In the genomic region with DNA sequence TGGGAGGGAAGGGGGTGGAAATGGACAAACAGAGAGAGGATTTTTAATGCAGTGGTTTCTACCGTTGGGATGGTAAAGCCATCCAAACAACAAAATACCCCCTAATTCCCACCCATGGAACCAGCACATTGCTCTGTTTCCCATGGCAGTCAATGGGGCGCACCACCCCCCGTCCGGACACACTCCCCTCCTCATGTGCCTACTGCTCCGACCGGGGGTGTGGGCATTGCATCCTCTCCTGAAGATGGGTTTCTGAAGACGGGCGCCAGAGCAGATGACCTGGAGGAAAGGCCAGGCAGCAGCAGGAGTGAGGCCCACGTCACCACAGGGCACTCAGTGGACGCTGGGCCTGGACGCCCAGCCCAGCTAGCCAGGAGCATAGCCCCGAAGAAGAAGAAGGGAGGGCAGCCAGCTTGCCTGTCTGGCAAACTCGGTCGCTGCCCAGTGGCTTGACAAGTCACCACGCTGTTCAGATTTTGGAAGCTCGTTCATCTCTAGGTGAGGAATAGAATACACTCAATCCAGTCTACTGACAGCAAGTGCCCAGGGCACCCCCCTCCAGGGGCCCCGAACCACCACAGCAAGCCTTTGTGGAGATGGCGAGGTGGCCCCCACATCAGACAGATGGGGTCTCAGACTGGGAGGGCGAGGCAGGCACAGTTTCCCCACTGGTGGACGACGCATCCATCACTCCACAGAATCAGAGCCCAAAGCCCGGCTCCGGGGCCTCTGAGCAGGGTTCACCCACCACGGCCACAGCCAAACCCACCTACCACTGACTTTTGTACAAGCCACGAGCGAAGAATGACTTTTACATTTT, we compare ENCODE assay signal across 18 cellular contexts.
DNase-seq lines count a peak whose midpoint lies in the region; ATAC-seq and TF ChIP-seq lines count a peak whose summit lies in the region.
"Had no signal": no experiment of that assay in that cellular context is flagged by ENCODE, and none has a peak within 500 bp of the region (broad histone marks: within the 10 kb centered on the region; RNA-seq: fewer than 3 reads in every experiment).

No MANE protein-coding gene starts in this region.

- ATAC-seq in GM19035 (IDR thresholded peaks at IDR 0.05; ENCODE audit: unreplicated experiment) (no peak), GM18502 (IDR thresholded peaks at IDR 0.05; ENCODE audit: poor library complexity, unreplicated experiment) (no peak)
- ATAC-seq: HCT116 had no signal

- peaks cover 0 to 37% (median 0%) of the 10 kb centered on the region in 3 donors for H3K27me3 ChIP-seq in stomach
- H3K27me3 ChIP-seq in WERI-Rb-1 (ENCODE audit: insufficient read depth, low read depth, severe bottlenecking) = no peaks in the 10 kb centered on the region

- no peaks in the 10 kb centered on the region for H3K4me1 ChIP-seq in stomach

- H3K4me3 ChIP-seq in stomach = no peak overlapping the region
- no peak overlapping the region for H3K4me3 ChIP-seq in WERI-Rb-1 (ENCODE audit: low read depth, low read length)
- H3K4me3 ChIP-seq: GM23248 had no signal

- 83 to 87% (median 85%) methylated on average over 21 to 26 of the region's 26 CpGs for WGBS in stomach, 5 donors

- peak; percentile 29 for DNase-seq in ecto neural progenitor cell (ENCODE audit: low spot score)
- DNase-seq in mesenteric fat pad (ENCODE audit: low spot score) = peak; percentile 88
- DNase-seq in posterior vena cava (ENCODE audit: low spot score) = peak; percentile 72
- DNase-seq in stomach = peak; percentile 17
- DNase-seq in hippocampal formation (lab: John Stamatoyannopoulos, UW) = no peak
- DNase-seq in WERI-Rb-1 = no peak
- DNase-seq: C1 segment of cervical spinal cord; Calu3; CD4-positive, alpha-beta memory T cell; COR-L47; DMS53; DMS79 treated with DMSO at 0.1 percent for 48 hours; GF-D8; GM23248; H9 had no signal

- no peak for TF ChIP-seq EP300 in stomach (IDR thresholded peaks at IDR 0.05)

- TF ChIP-seq POLR2A in stomach (IDR thresholded peaks at IDR 0.05) = no peak

- no peak for TF ChIP-seq CTCF in stomach (IDR thresholded peaks at IDR 0.05)
- TF ChIP-seq CTCF in WERI-Rb-1 (IDR thresholded peaks at IDR 0.05; ENCODE audit: low read depth, low read length) = no peak

- H3K27ac ChIP-seq in stomach (no peak overlapping the region), WERI-Rb-1 (no peak overlapping the region)
- H3K27ac ChIP-seq: GM23248 had no signal

- intact Hi-C loops in posterior vena cava (cut with DNase I) = no loop called here
- intact Hi-C loops in stomach (cut with DNase I; ENCODE audit: low total_unique reads) = no loop called here

- H3K36me3 ChIP-seq in stomach (no peaks in the 10 kb centered on the region), WERI-Rb-1 (no peaks in the 10 kb centered on the region)

- H3K9me3 ChIP-seq in stomach (no peaks in the 10 kb centered on the region), WERI-Rb-1 (ENCODE audit: severe bottlenecking) (no peaks in the 10 kb centered on the region)

Comparison
In these comparisons a context has a peak if more than half of its experiments do, and no peak if none do; other contexts are left out.
1. DNase-seq: peak in ecto neural progenitor cell (single experiment), mesenteric fat pad (single experiment), posterior vena cava (single experiment) and stomach (single experiment); none in hippocampal formation (0 of 2) and WERI-Rb-1 (single experiment).